17 cellular contexts compared by ENCODE assay signal in genomic region chr22:42304021-42304790, GRCh38. TPM values are rescaled to one million over a fixed set of nuclear protein-coding genes. Genes with fewer than 3 reads are reported as not detected.
A peak's percentile ranks its signal among the peaks of the same experiment; 100 is the strongest.
DNase-seq lines count a peak whose midpoint lies in the region; ATAC-seq and TF ChIP-seq lines count a peak whose summit lies in the region.
"Had no signal": no experiment of that assay in that cellular context is flagged by ENCODE, and none has a peak within 500 bp of the region (broad histone marks: within the 10 kb centered on the region; RNA-seq: fewer than 3 reads in every experiment).

No MANE protein-coding gene starts in this region.

- no peaks in the 10 kb centered on the region for H3K79me2 ChIP-seq in mesendoderm (ENCODE audit: control insufficient read depth, insufficient read depth, low read length)
- H3K79me2 ChIP-seq in osteoblast (ENCODE audit: insufficient read depth, low read length): no peaks in the 10 kb centered on the region

- H3K27me3 ChIP-seq in Caco-2 (replicated peaks; ENCODE audit: control insufficient read depth, insufficient read depth, low read length): no peaks in the 10 kb centered on the region
- H3K27me3 ChIP-seq in mesendoderm (ENCODE audit: insufficient read depth, low read length, poor library complexity): no peaks in the 10 kb centered on the region
- H3K27me3 ChIP-seq in osteoblast (ENCODE audit: insufficient read depth, low read length): peaks cover 6% of the 10 kb centered on the region
- H3K27me3 ChIP-seq: SJCRH30, thyroid gland had no signal

- no peak for ATAC-seq in GM21367 (IDR thresholded peaks at IDR 0.05; ENCODE audit: unreplicated experiment)
- ATAC-seq: activated T-cell treated with anti-CD3 and anti-CD28 coated beads, Interleukin-2, amount 50 U/mL, for 4 hours; heart right ventricle had no signal

- no peak overlapping the region for H3K27ac ChIP-seq in mesendoderm (ENCODE audit: low read depth, low read length)
- no peak overlapping the region for H3K27ac ChIP-seq in osteoblast (ENCODE audit: low read depth, low read length)
- H3K27ac ChIP-seq: esophagus squamous epithelium, heart right ventricle, SJCRH30, thyroid gland had no signal

- H3K9me3 ChIP-seq in Caco-2: no peaks in the 10 kb centered on the region
- H3K9me3 ChIP-seq in osteoblast (ENCODE audit: low read depth, low read length): no peaks in the 10 kb centered on the region
- H3K9me3 ChIP-seq: esophagus squamous epithelium, heart right ventricle, SJCRH30, thyroid gland had no signal

- peak overlapping the region; percentile 61 for H3K4me2 ChIP-seq in mesendoderm (ENCODE audit: low read length)
- H3K4me2 ChIP-seq in osteoblast (ENCODE audit: insufficient read depth, low read length): no peak overlapping the region

- H3K9ac ChIP-seq in mesendoderm (ENCODE audit: low read length): peak overlapping the region; percentile 48

- H2BK15ac ChIP-seq in mesendoderm (replicated peaks; ENCODE audit: low read depth): no peak overlapping the region

- H3K36me3 ChIP-seq in Caco-2 (ENCODE audit: control insufficient read depth, insufficient read depth, low read length) (no peaks in the 10 kb centered on the region), mesendoderm (ENCODE audit: control insufficient read depth, insufficient read depth, low read length) (no peaks in the 10 kb centered on the region), osteoblast (ENCODE audit: insufficient read depth, low read length) (no peaks in the 10 kb centered on the region)
- H3K36me3 ChIP-seq: esophagus squamous epithelium, heart right ventricle, SJCRH30, thyroid gland had no signal

- H3K27ac Mint-ChIP-seq in Caco-2 (ENCODE audit: unreplicated experiment): peak overlapping the region; percentile 92
- H3K27ac Mint-ChIP-seq: activated CD4-positive, alpha-beta T cell treated with anti-CD3 and anti-CD28 coated beads, Interleukin-2, amount 10 ng/mL, durations not matched to agents 24 days and 14 days; IgD-negative memory B cell had no signal

- H4K8ac ChIP-seq in mesendoderm (ENCODE audit: low read depth, low read length): no peak overlapping the region

- peak overlapping the region; percentile 77 for H3K56ac ChIP-seq in mesendoderm (ENCODE audit: low read length)

- H3K4me1 ChIP-seq in Caco-2 (peaks cover 63% of the 10 kb centered on the region), mesendoderm (ENCODE audit: control insufficient read depth, low read depth, low read length) (peaks cover 21% of the 10 kb centered on the region), osteoblast (ENCODE audit: insufficient read depth, low read length) (no peaks in the 10 kb centered on the region)
- H3K4me1 ChIP-seq: SJCRH30 had no signal

- BruUV-seq in Caco-2 (replicated peaks; lab: Mats Ljungman, UMichigan): no TSS peak

- peaks cover 66% of the 10 kb centered on the region for H3K4me1 Mint-ChIP-seq in Caco-2 (ENCODE audit: low read depth, unreplicated experiment)

- no peaks in the 10 kb centered on the region for H3K9me3 Mint-ChIP-seq in Caco-2 (ENCODE audit: unreplicated experiment)
- H3K9me3 Mint-ChIP-seq: activated CD4-positive, alpha-beta T cell treated with anti-CD3 and anti-CD28 coated beads, Interleukin-2, amount 10 ng/mL, durations not matched to agents 24 days and 14 days; activated T-cell treated with anti-CD3 and anti-CD28 coated beads, Interleukin-2, amount 50 U/mL, for 4 hours; IgD-negative memory B cell had no signal

- no peak overlapping the region for H4K5ac ChIP-seq in mesendoderm (ENCODE audit: low read length)

- H3K4me3 Mint-ChIP-seq in Caco-2 (ENCODE audit: unreplicated experiment): peak overlapping the region; percentile 57
- H3K4me3 Mint-ChIP-seq: activated CD4-positive, alpha-beta T cell treated with anti-CD3 and anti-CD28 coated beads, Interleukin-2, amount 10 ng/mL, durations not matched to agents 24 days and 14 days; activated T-cell treated with anti-CD3 and anti-CD28 coated beads, Interleukin-2, amount 50 U/mL, for 4 hours; IgD-negative memory B cell had no signal

- POLR2A ChIA-PET in Caco-2 (lab: Charles Lee): interaction anchor here (0.7 to 2.4 kb wide), 3 partner anchors 8 to 20 kb away, joined by 3 to 22 read pairs (median 3); no protein-coding TSS in a partner anchor

- peak overlapping the region; percentile 59 for H2AK5ac ChIP-seq in mesendoderm (ENCODE audit: low read length)

- H3K27me3 Mint-ChIP-seq in Caco-2 (ENCODE audit: insufficient read depth, unreplicated experiment): no peaks in the 10 kb centered on the region

- H3K36me3 Mint-ChIP-seq in Caco-2 (ENCODE audit: insufficient read depth, unreplicated experiment): peaks cover 7% of the 10 kb centered on the region
- H3K36me3 Mint-ChIP-seq: IgD-negative memory B cell had no signal

- DNase-seq in Caco-2 (peak; percentile 92 to 94), HT-29 (ENCODE audit: low spot score) (peak; percentile 64), SW480 (ENCODE audit: low spot score) (peak; percentile 98), mesendoderm (no peak), NCI-H226 (no peak), osteoblast (ENCODE audit: insufficient read length, low spot score, missing footprints) (no peak)
- no peak for DNase-seq in activated CD8-positive, alpha-beta memory T cell treated with anti-CD3 and anti-CD28 coated beads, Interleukin-2, amount 50 U/mL, for 48 hours
- DNase-seq: activated CD4-positive, alpha-beta T cell treated with anti-CD3 and anti-CD28 coated beads, Interleukin-2, amount 10 ng/mL, durations not matched to agents 24 days and 14 days; activated T-cell treated with anti-CD3 and anti-CD28 coated beads, Interleukin-2, amount 50 U/mL, for 4 hours; esophagus squamous epithelium; heart right ventricle; left colon; OCI-M1; SJCRH30; thyroid gland had no signal

- CTCF ChIA-PET in Caco-2 (lab: Charles Lee): interaction anchor here (0.6 to 2.5 kb wide), 6 partner anchors 8 to 213 kb away, joined by 3 to 12 read pairs (median 6); partner anchors contain the start of gene NDUFA6

- H3K4me3 ChIP-seq in Caco-2 (ENCODE audit: low read depth, low read length) (no peak overlapping the region), mesendoderm (ENCODE audit: low read length) (no peak overlapping the region), osteoblast (ENCODE audit: insufficient read depth, low read length) (no peak overlapping the region)
- H3K4me3 ChIP-seq: esophagus squamous epithelium, heart right ventricle, SJCRH30, thyroid gland had no signal

- H4K20me1 ChIP-seq in osteoblast (ENCODE audit: insufficient read depth, low read length): no peaks in the 10 kb centered on the region

- peak overlapping the region; percentile 83 for H3K23ac ChIP-seq in mesendoderm (ENCODE audit: low read length)

- no peak overlapping the region for H2BK120ac ChIP-seq in mesendoderm (ENCODE audit: low read depth, low read length)

- no peak overlapping the region for H2AFZ ChIP-seq in osteoblast (ENCODE audit: low read length)

- TF ChIP-seq CTCF in Caco-2 (IDR thresholded peaks at IDR 0.05; ENCODE audit: insufficient read depth in 1 of 2, low read depth in 1 of 2, low read length in 1 of 2, severe bottlenecking in 1 of 2, unreplicated experiment in 1 of 2) (no peak), osteoblast (IDR thresholded peaks at IDR 0.05; ENCODE audit: extremely low read depth, low read depth, low read length) (no peak)

- no CpG with 5 or more reads among the region's 16 CpGs for WGBS in mesendoderm (ENCODE audit: extremely low coverage, insufficient coverage, low lambda C conversion rate)

- no peak overlapping the region for H3K18ac ChIP-seq in mesendoderm (ENCODE audit: low read length)

- intact Hi-C loops in Caco-2 (cut with micrococcal nuclease; ENCODE audit: unreplicated experiment): loop anchor here (1.0 kb wide), 1 partner anchor 9 kb away; no protein-coding TSS in a partner anchor

- H3K4ac ChIP-seq in mesendoderm (ENCODE audit: low read depth, low read length): no peak overlapping the region

- no peaks in the 10 kb centered on the region for H3K79me1 ChIP-seq in mesendoderm (ENCODE audit: low read length)

- H2BK5ac ChIP-seq in mesendoderm (ENCODE audit: low read length): no peak overlapping the region

RNA-seq across cellular contexts. Expression of gene TCF20, which starts 33.8 kb away (rescaled TPM):
- total RNA-seq in Caco-2 (2022) (81.7 and 82.7 TPM in 2 replicates), osteoblast (30.9 and 35.1 TPM in 2 replicates)
- total RNA-seq in HT-29 (2014; rRNA removed; shearing (Covaris generic)): 47.2 and 48.3 TPM in 2 replicates
- 28.5 TPM for polyA plus RNA-seq in mesendoderm (2013, experiment 1 of 2)
- polyA plus RNA-seq in mesendoderm (2013, experiment 2 of 2): 28.6 TPM

Comparison
In these comparisons a context has a peak if more than half of its experiments do, and no peak if none do; other contexts are left out.
1. DNase-seq: peak in Caco-2 (2 of 2), HT-29 (single experiment) and SW480 (single experiment); none in mesendoderm (single experiment), activated CD8-positive, alpha-beta memory T cell treated with anti-CD3 and anti-CD28 coated beads, Interleukin-2, amount 50 U/mL, for 48 hours (single experiment), NCI-H226 (single experiment) and osteoblast (single experiment).